13 cellular contexts compared by ENCODE assay signal in genomic region chr11:102061276-102061675, GRCh38. TPM values are rescaled to one million over a fixed set of nuclear protein-coding genes. Genes with fewer than 3 reads are reported as not detected.
DNase-seq lines count a peak whose midpoint lies in the region; TF ChIP-seq lines count a peak whose summit lies in the region.
"Had no signal": no experiment of that assay in that cellular context is flagged by ENCODE, and none has a peak within 500 bp of the region (broad histone marks: within the 10 kb centered on the region; RNA-seq: fewer than 3 reads in every experiment).

No MANE protein-coding gene starts in this region.

- H3K4me1 ChIP-seq in A673 (ENCODE audit: insufficient read depth, low read length, poor library complexity, severe bottlenecking) (no peaks in the 10 kb centered on the region), transverse colon (no peaks in the 10 kb centered on the region)

- no peak for TF ChIP-seq EP300 in transverse colon (IDR thresholded peaks at IDR 0.05; ENCODE audit: low read depth)

- no TSS peak for BruUV-seq in A673 (replicated peaks; lab: Mats Ljungman, UMichigan)

- H3K27me3 ChIP-seq in A673 (replicated peaks; ENCODE audit: insufficient read depth, low read depth, low read length, poor library complexity) (no peaks in the 10 kb centered on the region), transverse colon (no peaks in the 10 kb centered on the region)

- intact Hi-C loops in A673 (cut with micrococcal nuclease; ENCODE audit: unreplicated experiment) (no loop called here), transverse colon (cut with DNase I; ENCODE audit: low total_unique reads) (no loop called here), head of caudate nucleus (cut with DNase I) (no loop called here)

- in situ Hi-C loops in transverse colon (cut with MboI; ENCODE audit: low pct_ligation_motif_present in 1 of 4, low pct_unique_long_range_greater_than_20kb in 1 of 4, low sequenced_read_pairs in 3 of 4) = no loop called here

- no peak for TF ChIP-seq POLR2A in transverse colon (IDR thresholded peaks at IDR 0.05)

- H3K27ac ChIP-seq in A673 (ENCODE audit: low read depth, low read length, poor library complexity, severe bottlenecking) (no peak overlapping the region), transverse colon (no peak overlapping the region)
- H3K27ac ChIP-seq: SK-N-MC had no signal

- WGBS in transverse colon (ENCODE audit: low coverage in 1 of 2), 2 donors = 56% methylated on average over 2 of the region's 2 CpGs; no CpG with 5 or more reads in 1 of the 2 donors

- DNase-seq in A673 (ENCODE audit: low spot score) (peak; percentile 55), HuH-7 (ENCODE audit: low spot score) (peak; percentile 29), cardiac fibroblast (ENCODE audit: low read depth in 2 of 2) (peak; percentile 37 to 48), kidney glomerular epithelial cell (lab: John Stamatoyannopoulos, UW) (peak; percentile 2), transverse colon (no peak), head of caudate nucleus (no peak), NCI-H146 (lab: John Stamatoyannopoulos, UW) (no peak), KG1 (lab: John Stamatoyannopoulos, UW) (no peak)
- DNase-seq: activated CD4-positive, alpha-beta T cell treated with anti-CD3 and anti-CD28 coated beads for 4 hours; activated naive CD4-positive, alpha-beta T cell; natural killer cell; NCI-H446 treated with DMSO at 0.1 percent for 48 hours had no signal

- TF ChIP-seq CTCF in A673 (conservative IDR thresholded peaks at IDR 0.05; ENCODE audit: low read depth, low read length) (peak; percentile 74), cardiac fibroblast (IDR thresholded peaks at IDR 0.05; ENCODE audit: low read depth, low read length) (peak; percentile 52), transverse colon (IDR thresholded peaks at IDR 0.05) (no peak)

- H3K9me3 ChIP-seq in A673 (ENCODE audit: low read depth, low read length, poor library complexity, severe bottlenecking) (no peaks in the 10 kb centered on the region), transverse colon (no peaks in the 10 kb centered on the region)

- H3K4me3 ChIP-seq in A673 (ENCODE audit: low read depth, low read length, poor library complexity, severe bottlenecking) = no peak overlapping the region
- no peak overlapping the region for H3K4me3 ChIP-seq in cardiac fibroblast (replicated peaks in 1 of 2; ENCODE audit: low read depth in 2 of 2, low read length in 2 of 2)
- H3K4me3 ChIP-seq in transverse colon = no peak overlapping the region
- H3K4me3 ChIP-seq: SK-N-MC had no signal

- no peaks in the 10 kb centered on the region for H3K36me3 ChIP-seq in A673 (ENCODE audit: insufficient read depth, low read length, poor library complexity, severe bottlenecking)
- H3K36me3 ChIP-seq in transverse colon = no peaks in the 10 kb centered on the region

- POLR2A ChIA-PET in A673 (lab: Charles Lee; ENCODE audit: low non-redundant PET) = no interaction called here

- CTCF ChIA-PET in A673 (lab: Charles Lee) = interaction anchor here (0.6 kb wide), 1 partner anchor 255 kb away, joined by 9 read pairs; no protein-coding TSS in a partner anchor

RNA-seq across cellular contexts. Expression of gene CFAP300, which starts 14.0 kb away (rescaled TPM):
- 10.9 and 11.3 TPM in 2 replicates for total RNA-seq in A673 (2021)
- 10 to 100 TPM in 1 of 4 donors, 1 to 10 TPM in 1, under 1 TPM in 1, not detected in 1; 0.79 to 33.2 (median 2.2) TPM for total RNA-seq in transverse colon
- total RNA-seq: natural killer cell had no signal

RNA-seq across cellular contexts. Expression of gene YAP1, which starts 49.0 kb away (rescaled TPM):
- total RNA-seq in A673 (2021) (124 and 134 TPM in 2 replicates), transverse colon (100 to 1,000 TPM in 3 of 4 donors, 10 to 100 TPM in 1; 90.5 to 163 (median 105) TPM)
- total RNA-seq: natural killer cell had no signal

Comparison
In these comparisons a context has a peak if more than half of its experiments do, and no peak if none do; other contexts are left out.
1. DNase-seq: peak in A673 (single experiment), HuH-7 (single experiment), cardiac fibroblast (2 of 2) and kidney glomerular epithelial cell (single experiment); none in transverse colon (single experiment), head of caudate nucleus (0 of 42), NCI-H146 (single experiment) and KG1 (single experiment).
2. CTCF ChIP-seq: peak in A673 (single experiment) and cardiac fibroblast (single experiment); none in transverse colon (0 of 5).